ENCODE assay signal across 2 cellular contexts in the genomic region with DNA sequence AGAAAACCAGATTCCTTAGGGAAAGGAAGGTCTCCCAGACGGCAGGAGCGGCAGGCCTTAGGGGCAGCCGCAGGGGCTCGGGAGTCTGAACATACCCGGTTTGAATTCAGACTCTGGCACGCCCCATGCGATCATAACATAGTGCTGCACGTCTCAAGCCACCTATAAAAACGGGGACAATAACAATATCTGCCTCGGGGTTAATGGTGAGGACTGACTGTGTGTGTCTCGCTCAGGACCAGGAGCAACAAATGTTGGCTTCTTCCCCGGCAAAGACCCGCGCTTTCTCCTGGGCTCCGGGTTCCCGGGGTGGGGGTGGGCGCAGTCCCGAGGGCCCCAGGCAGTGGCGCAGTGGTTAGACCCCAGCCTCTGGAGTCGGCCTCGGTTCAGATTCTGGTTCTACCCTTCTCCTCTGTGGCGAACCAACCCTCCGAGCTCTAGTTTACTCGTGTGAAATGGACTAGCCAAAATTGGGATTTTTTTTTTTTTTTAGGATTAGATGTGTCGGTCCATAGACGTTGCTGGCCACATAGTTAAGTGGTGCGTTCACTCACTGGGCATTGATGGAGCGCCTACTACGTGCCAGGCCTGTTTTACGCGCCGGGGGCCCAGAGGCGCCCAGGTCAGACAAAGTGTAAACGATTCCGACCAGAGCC.
TF ChIP-seq lines count a peak whose summit lies in the region.

No MANE protein-coding gene starts in this region.

TF ChIP-seq in SK-N-SH, 30 proteins besides CTCF, POLR2A, EP300 and RAD21 (continued from another document):
- TF ChIP-seq NRF1 (IDR thresholded peaks at IDR 0.05; ENCODE audit: low read depth, low read length) (no peak), EZH2phosphoT487 (IDR thresholded peaks at IDR 0.05; ENCODE audit: borderline replicate concordance, low read depth) (no peak), NFIC (IDR thresholded peaks at IDR 0.05; ENCODE audit: borderline replicate concordance) (no peak), TAF1 (IDR thresholded peaks at IDR 0.05; ENCODE audit: borderline replicate concordance, low read depth, low read length) (no peak)

TF ChIP-seq in SK-N-SH treated with all-trans-retinoic acid at 6 μM for 48 hours, 23 proteins besides CTCF, POLR2A, EP300 and RAD21 (continued from another document):
- TF ChIP-seq, protein P1, sequence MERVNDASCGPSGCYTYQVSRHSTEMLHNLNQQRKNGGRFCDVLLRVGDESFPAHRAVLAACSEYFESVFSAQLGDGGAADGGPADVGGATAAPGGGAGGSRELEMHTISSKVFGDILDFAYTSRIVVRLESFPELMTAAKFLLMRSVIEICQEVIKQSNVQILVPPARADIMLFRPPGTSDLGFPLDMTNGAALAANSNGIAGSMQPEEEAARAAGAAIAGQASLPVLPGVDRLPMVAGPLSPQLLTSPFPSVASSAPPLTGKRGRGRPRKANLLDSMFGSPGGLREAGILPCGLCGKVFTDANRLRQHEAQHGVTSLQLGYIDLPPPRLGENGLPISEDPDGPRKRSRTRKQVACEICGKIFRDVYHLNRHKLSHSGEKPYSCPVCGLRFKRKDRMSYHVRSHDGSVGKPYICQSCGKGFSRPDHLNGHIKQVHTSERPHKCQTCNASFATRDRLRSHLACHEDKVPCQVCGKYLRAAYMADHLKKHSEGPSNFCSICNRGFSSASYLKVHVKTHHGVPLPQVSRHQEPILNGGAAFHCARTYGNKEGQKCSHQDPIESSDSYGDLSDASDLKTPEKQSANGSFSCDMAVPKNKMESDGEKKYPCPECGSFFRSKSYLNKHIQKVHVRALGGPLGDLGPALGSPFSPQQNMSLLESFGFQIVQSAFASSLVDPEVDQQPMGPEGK (CRISPR knock-in tag; IDR thresholded peaks at IDR 0.05; ENCODE audit: borderline replicate concordance), result no peak
- TF ChIP-seq, protein P2, sequence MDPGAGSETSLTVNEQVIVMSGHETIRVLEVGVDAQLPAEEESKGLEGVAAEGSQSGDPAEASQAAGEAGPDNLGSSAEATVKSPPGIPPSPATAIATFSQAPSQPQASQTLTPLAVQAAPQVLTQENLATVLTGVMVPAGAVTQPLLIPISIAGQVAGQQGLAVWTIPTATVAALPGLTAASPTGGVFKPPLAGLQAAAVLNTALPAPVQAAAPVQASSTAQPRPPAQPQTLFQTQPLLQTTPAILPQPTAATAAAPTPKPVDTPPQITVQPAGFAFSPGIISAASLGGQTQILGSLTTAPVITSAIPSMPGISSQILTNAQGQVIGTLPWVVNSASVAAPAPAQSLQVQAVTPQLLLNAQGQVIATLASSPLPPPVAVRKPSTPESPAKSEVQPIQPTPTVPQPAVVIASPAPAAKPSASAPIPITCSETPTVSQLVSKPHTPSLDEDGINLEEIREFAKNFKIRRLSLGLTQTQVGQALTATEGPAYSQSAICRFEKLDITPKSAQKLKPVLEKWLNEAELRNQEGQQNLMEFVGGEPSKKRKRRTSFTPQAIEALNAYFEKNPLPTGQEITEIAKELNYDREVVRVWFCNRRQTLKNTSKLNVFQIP (CRISPR knock-in tag; IDR thresholded peaks at IDR 0.05; ENCODE audit: borderline replicate concordance, low read depth), result no peak
- no peak for TF ChIP-seq RARB (CRISPR knock-in tag; IDR thresholded peaks at IDR 0.05)
- TF ChIP-seq SNAI2 (CRISPR knock-in tag; IDR thresholded peaks at IDR 0.05), result no peak
- TF ChIP-seq GLIS3 (CRISPR knock-in tag; IDR thresholded peaks at IDR 0.05), result no peak
- TF ChIP-seq, protein P3, sequence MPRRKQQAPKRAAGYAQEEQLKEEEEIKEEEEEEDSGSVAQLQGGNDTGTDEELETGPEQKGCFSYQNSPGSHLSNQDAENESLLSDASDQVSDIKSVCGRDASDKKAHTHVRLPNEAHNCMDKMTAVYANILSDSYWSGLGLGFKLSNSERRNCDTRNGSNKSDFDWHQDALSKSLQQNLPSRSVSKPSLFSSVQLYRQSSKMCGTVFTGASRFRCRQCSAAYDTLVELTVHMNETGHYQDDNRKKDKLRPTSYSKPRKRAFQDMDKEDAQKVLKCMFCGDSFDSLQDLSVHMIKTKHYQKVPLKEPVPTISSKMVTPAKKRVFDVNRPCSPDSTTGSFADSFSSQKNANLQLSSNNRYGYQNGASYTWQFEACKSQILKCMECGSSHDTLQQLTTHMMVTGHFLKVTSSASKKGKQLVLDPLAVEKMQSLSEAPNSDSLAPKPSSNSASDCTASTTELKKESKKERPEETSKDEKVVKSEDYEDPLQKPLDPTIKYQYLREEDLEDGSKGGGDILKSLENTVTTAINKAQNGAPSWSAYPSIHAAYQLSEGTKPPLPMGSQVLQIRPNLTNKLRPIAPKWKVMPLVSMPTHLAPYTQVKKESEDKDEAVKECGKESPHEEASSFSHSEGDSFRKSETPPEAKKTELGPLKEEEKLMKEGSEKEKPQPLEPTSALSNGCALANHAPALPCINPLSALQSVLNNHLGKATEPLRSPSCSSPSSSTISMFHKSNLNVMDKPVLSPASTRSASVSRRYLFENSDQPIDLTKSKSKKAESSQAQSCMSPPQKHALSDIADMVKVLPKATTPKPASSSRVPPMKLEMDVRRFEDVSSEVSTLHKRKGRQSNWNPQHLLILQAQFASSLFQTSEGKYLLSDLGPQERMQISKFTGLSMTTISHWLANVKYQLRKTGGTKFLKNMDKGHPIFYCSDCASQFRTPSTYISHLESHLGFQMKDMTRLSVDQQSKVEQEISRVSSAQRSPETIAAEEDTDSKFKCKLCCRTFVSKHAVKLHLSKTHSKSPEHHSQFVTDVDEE (CRISPR knock-in tag; IDR thresholded peaks at IDR 0.05), result no peak
